ENCODE assay signal across 8 cellular contexts in the genomic region with DNA sequence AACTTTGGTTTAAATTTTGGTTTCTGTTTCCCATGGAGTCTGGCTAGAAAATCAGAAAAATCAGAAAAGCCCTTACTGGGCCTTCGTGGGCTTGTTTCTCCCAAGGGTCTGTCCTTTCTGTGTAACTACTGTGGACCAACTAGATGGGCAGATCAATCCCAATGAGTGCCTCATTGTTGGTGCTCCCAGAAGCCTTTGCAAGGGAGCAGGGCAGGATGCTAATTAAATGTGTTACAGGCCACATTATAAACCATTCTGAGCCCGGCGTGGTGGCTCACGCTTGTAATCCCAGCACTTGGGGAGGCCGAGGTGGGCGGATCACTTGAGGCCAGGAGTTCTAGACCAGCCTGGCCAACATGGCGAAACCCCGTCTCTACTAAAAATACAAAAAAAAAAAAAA. TPM values are rescaled to one million over a fixed set of nuclear protein-coding genes. Genes with fewer than 3 reads are reported as not detected.
A peak's percentile ranks its signal among the peaks of the same experiment; 100 is the strongest.
DNase-seq lines count a peak whose midpoint lies in the region; ATAC-seq and TF ChIP-seq lines count a peak whose summit lies in the region.
"Not testable (repeated sequence)": the region's sequence is repeated elsewhere in the genome, so short reads cannot be mapped to it uniquely, and the experiment has no call there.

No MANE protein-coding gene starts in this region.

- not testable (repeated sequence) for H3K9me3 ChIP-seq in PC-9 (ENCODE audit: insufficient read depth, low read depth); naive thymus-derived CD4-positive, alpha-beta T cell (ENCODE audit: control insufficient read depth in 2 of 3, low read length in 3 of 3); stomach

- H3K9me2 ChIP-seq in PC-9 (ENCODE audit: insufficient read depth) = not testable (repeated sequence)

- not testable (repeated sequence) for TF ChIP-seq CTCF in CD14-positive monocyte (IDR thresholded peaks at IDR 0.05); HFFc6 (IDR thresholded peaks at IDR 0.05); PC-9 (conservative IDR thresholded peaks at IDR 0.05); brain (conservative IDR thresholded peaks at IDR 0.05); fibroblast of villous mesenchyme (IDR thresholded peaks at IDR 0.05; ENCODE audit: insufficient read depth, low read depth, low read length); stomach (IDR thresholded peaks at IDR 0.05)

- peaks cover 23% of the 10 kb centered on the region for H3K4me1 ChIP-seq in PC-9 (replicated peaks; ENCODE audit: insufficient read depth)
- not testable (repeated sequence) for H3K4me1 ChIP-seq in naive thymus-derived CD4-positive, alpha-beta T cell (ENCODE audit: control insufficient read depth in 2 of 2, insufficient read depth in 2 of 2, low read length in 2 of 2)
- H3K4me1 ChIP-seq in stomach = peaks cover 12 to 20% (median 14%) of the 10 kb centered on the region in 4 donors

- TF ChIP-seq POLR2A in stomach (IDR thresholded peaks at IDR 0.05) = not testable (repeated sequence)

- H3K36me3 ChIP-seq in PC-9 (ENCODE audit: low read depth); naive thymus-derived CD4-positive, alpha-beta T cell (ENCODE audit: control insufficient read depth in 2 of 3, insufficient read depth in 3 of 3, low read length in 3 of 3); stomach: not testable (repeated sequence)

- ATAC-seq in naive thymus-derived CD4-positive, alpha-beta T cell = not testable (repeated sequence)

- POLR2A ChIA-PET in PC-9 (lab: Charles Lee; ENCODE audit: unreplicated experiment) = not testable (repeated sequence)
- POLR2A ChIA-PET in activated CD4-positive, alpha-beta memory T cell treated with anti-CD3 and anti-CD28 coated beads, Interleukin-2, amount 10 ng/mL, durations not matched to agents 7 days and 5 days (lab: Charles Lee) = interaction anchor here (1.1 to 1.2 kb wide), 2 partner anchors 86 to 174 kb away, joined by 3 to 4 read pairs; partner anchors contain the start of gene RNF38
- POLR2A ChIA-PET in naive thymus-derived CD4-positive, alpha-beta T cell (lab: Charles Lee) = interaction anchor here (0.9 kb wide), 1 partner anchor 18 kb away, joined by 3 read pairs; no protein-coding TSS in a partner anchor

- H3K27ac Mint-ChIP-seq in CD14-positive monocyte (peak overlapping the region in 1 of 7 donors; percentile 30), HFFc6 (peak overlapping the region; percentile 89), brain (peak overlapping the region; percentile 65 to 94 (median 73))
- H3K27ac Mint-ChIP-seq in activated CD4-positive, alpha-beta memory T cell treated with anti-CD3 and anti-CD28 coated beads, Interleukin-2, amount 10 ng/mL, durations not matched to agents 7 days and 5 days = peak overlapping the region; percentile 90
- peak overlapping the region in 1 of 9 donors; percentile 90 for H3K27ac Mint-ChIP-seq in naive thymus-derived CD4-positive, alpha-beta T cell

- not testable (repeated sequence) for H3F3A ChIP-seq in PC-9 (ENCODE audit: insufficient read depth, low read depth)

- H2AFZ ChIP-seq in PC-9 = peak overlapping the region; percentile 98; the same call in 1 of the 2 replicates

- peaks cover 56% of the 10 kb centered on the region for H3K79me2 ChIP-seq in PC-9 (ENCODE audit: low read depth)

- H3K36me3 Mint-ChIP-seq in CD14-positive monocyte; HFFc6 (ENCODE audit: low read depth); brain: not testable (repeated sequence)
- H3K36me3 Mint-ChIP-seq in activated CD4-positive, alpha-beta memory T cell treated with anti-CD3 and anti-CD28 coated beads, Interleukin-2, amount 10 ng/mL, durations not matched to agents 7 days and 5 days (ENCODE audit: low read depth) = peaks cover 40% of the 10 kb centered on the region
- H3K36me3 Mint-ChIP-seq in naive thymus-derived CD4-positive, alpha-beta T cell = peaks cover 0 to 14% (median 0%) of the 10 kb centered on the region in 5 donors

- H3K27me3 ChIP-seq in PC-9 (ENCODE audit: insufficient read depth, low read depth); naive thymus-derived CD4-positive, alpha-beta T cell (ENCODE audit: control insufficient read depth in 2 of 2, insufficient read depth in 2 of 2, low read length in 2 of 2); stomach: not testable (repeated sequence)

- 83 to 95% (median 89%) methylated on average over 8 of the region's 8 CpGs for WGBS in stomach, 5 donors

- H3K27me3 Mint-ChIP-seq in CD14-positive monocyte (ENCODE audit: low read depth in 3 of 3); HFFc6 (ENCODE audit: insufficient read depth); activated CD4-positive, alpha-beta memory T cell treated with anti-CD3 and anti-CD28 coated beads, Interleukin-2, amount 10 ng/mL, durations not matched to agents 7 days and 5 days; brain; naive thymus-derived CD4-positive, alpha-beta T cell: not testable (repeated sequence)

- not testable (repeated sequence) for H4K20me1 ChIP-seq in PC-9 (ENCODE audit: insufficient read depth)

- BruUV-seq in PC-9 (replicated peaks; lab: Mats Ljungman, UMichigan) = not testable (repeated sequence)

- intact Hi-C loops in CD14-positive monocyte (cut with micrococcal nuclease) = loop anchor here (5.0 kb wide), 3 partner anchors 87 to 172 kb away; partner anchors contain the start of gene RNF38 (in 1 of the 2)
- intact Hi-C loops in PC-9 (cut with micrococcal nuclease; ENCODE audit: unreplicated experiment) = loop anchor here (5.0 kb wide), 1 partner anchor 172 kb away; the partner anchor contains the start of gene RNF38
- intact Hi-C loops in naive thymus-derived CD4-positive, alpha-beta T cell (cut with micrococcal nuclease) = loop anchor here in 1 of 2 donors (10.0 kb wide), 1 partner anchor 911 kb away; the partner anchor contains the start of gene POLR1E
- intact Hi-C loops in stomach (cut with DNase I; ENCODE audit: low total_unique reads) = not testable (repeated sequence)

- H3K4me1 Mint-ChIP-seq in CD14-positive monocyte (peaks cover 34% of the 10 kb centered on the region), HFFc6 (ENCODE audit: low read depth) (peaks cover 36% of the 10 kb centered on the region), brain (peaks cover 35% of the 10 kb centered on the region)
- peaks cover 46% of the 10 kb centered on the region for H3K4me1 Mint-ChIP-seq in activated CD4-positive, alpha-beta memory T cell treated with anti-CD3 and anti-CD28 coated beads, Interleukin-2, amount 10 ng/mL, durations not matched to agents 7 days and 5 days
- H3K4me1 Mint-ChIP-seq in naive thymus-derived CD4-positive, alpha-beta T cell = peaks cover 7 to 46% (median 13%) of the 10 kb centered on the region in 7 donors

- not testable (repeated sequence) for TF ChIP-seq EP300 in stomach (IDR thresholded peaks at IDR 0.05)

- H3K27ac ChIP-seq in PC-9 (peak overlapping the region; percentile 50), stomach (peak overlapping the region in 1 of 5 donors; percentile 76)
- H3K27ac ChIP-seq in naive thymus-derived CD4-positive, alpha-beta T cell (ENCODE audit: low read depth, low read length) = not testable (repeated sequence)

- peak overlapping the region; percentile 85 for H3K4me2 ChIP-seq in PC-9

- CTCF ChIA-PET in PC-9 (lab: Charles Lee) = interaction anchor here (0.6 kb wide), 1 partner anchor 11 kb away, joined by 21 read pairs; no protein-coding TSS in a partner anchor
- CTCF ChIA-PET in activated CD4-positive, alpha-beta memory T cell treated with anti-CD3 and anti-CD28 coated beads, Interleukin-2, amount 10 ng/mL, durations not matched to agents 7 days and 5 days (lab: Charles Lee) = interaction anchor here (0.7 to 1.0 kb wide), 2 partner anchors 167 to 672 kb away, joined by 3 to 8 read pairs; no protein-coding TSS in a partner anchor
- CTCF ChIA-PET in naive thymus-derived CD4-positive, alpha-beta T cell (lab: Charles Lee) = interaction anchor here (0.6 kb wide), 1 partner anchor 170 kb away, joined by 5 read pairs; no protein-coding TSS in a partner anchor

- not testable (repeated sequence) for DNase-seq in CD14-positive monocyte (ENCODE audit: low spot score); HFFc6; PC-9; naive thymus-derived CD4-positive, alpha-beta T cell; stomach
- peak; percentile 18 for DNase-seq in activated CD4-positive, alpha-beta memory T cell treated with anti-CD3 and anti-CD28 coated beads, Interleukin-2, amount 10 ng/mL, durations not matched to agents 7 days and 5 days
- DNase-seq in fibroblast of villous mesenchyme (ENCODE audit: low read depth) = peak; percentile 8

- not testable (repeated sequence) for H3K9me3 Mint-ChIP-seq in CD14-positive monocyte; HFFc6; activated CD4-positive, alpha-beta memory T cell treated with anti-CD3 and anti-CD28 coated beads, Interleukin-2, amount 10 ng/mL, durations not matched to agents 7 days and 5 days; brain; naive thymus-derived CD4-positive, alpha-beta T cell

- H3K4me3 Mint-ChIP-seq in CD14-positive monocyte (peak overlapping the region; percentile 92 to 94), HFFc6 (peak overlapping the region; percentile 95), brain (peak overlapping the region; percentile 93 to 98 (median 96))
- peak overlapping the region; percentile 96 for H3K4me3 Mint-ChIP-seq in activated CD4-positive, alpha-beta memory T cell treated with anti-CD3 and anti-CD28 coated beads, Interleukin-2, amount 10 ng/mL, durations not matched to agents 7 days and 5 days
- H3K4me3 Mint-ChIP-seq in naive thymus-derived CD4-positive, alpha-beta T cell = peak overlapping the region in 7 of 10 donors; percentile 88 to 95 (median 89)

- H3K4me3 ChIP-seq in PC-9 (peak overlapping the region; percentile 98), fibroblast of villous mesenchyme (ENCODE audit: low read depth, low read length) (peak overlapping the region; percentile 92), stomach (peak overlapping the region in 3 of 4 donors; percentile 74 to 91 (median 80))
- not testable (repeated sequence) for H3K4me3 ChIP-seq in naive thymus-derived CD4-positive, alpha-beta T cell (ENCODE audit: low read length)

RNA-seq across cellular contexts. Expression of gene MELK, which starts 1.4 kb away (rescaled TPM):
- not detected for polyA plus RNA-seq in CD14-positive monocyte
- 10 to 100 TPM; 16.6 to 40.5 (median 35.6) TPM for total RNA-seq in HFFc6 (2021; fragmentation: NEBNext Ultra II Directional; extraction: Animal tissue kit (Norgen Biotek cat#: 25700))
- total RNA-seq in PC-9 (2021) = 25.1 and 48.1 TPM in 2 replicates
- total RNA-seq in activated CD4-positive, alpha-beta memory T cell treated with anti-CD3 and anti-CD28 coated beads, Interleukin-2, amount 10 ng/mL, durations not matched to agents 7 days and 5 days = 10 to 100 TPM; 56.1 to 58.8 TPM
- 35.0 TPM for polyA plus RNA-seq in brain (ENCODE audit: insufficient read depth, low read depth, low replicate concordance)
- 19.0 and 34.5 TPM in 2 replicates for total RNA-seq in fibroblast of villous mesenchyme
- total RNA-seq in naive thymus-derived CD4-positive, alpha-beta T cell = 10 to 100 TPM in 1 of 5 experiments, under 1 TPM in 2, not detected in 2; 0.22 to 40.2 (median 0.88) TPM
- polyA plus RNA-seq in naive thymus-derived CD4-positive, alpha-beta T cell = not detected
- 10 to 100 TPM in 1 of 5 donors, 1 to 10 TPM in 2, not detected in 2; 4.0 to 15.2 (median 4.8) TPM for total RNA-seq in stomach
- 1 to 10 TPM; 1.7 to 3.7 (median 3.6) TPM for polyA plus RNA-seq in stomach
